In the genomic region with DNA sequence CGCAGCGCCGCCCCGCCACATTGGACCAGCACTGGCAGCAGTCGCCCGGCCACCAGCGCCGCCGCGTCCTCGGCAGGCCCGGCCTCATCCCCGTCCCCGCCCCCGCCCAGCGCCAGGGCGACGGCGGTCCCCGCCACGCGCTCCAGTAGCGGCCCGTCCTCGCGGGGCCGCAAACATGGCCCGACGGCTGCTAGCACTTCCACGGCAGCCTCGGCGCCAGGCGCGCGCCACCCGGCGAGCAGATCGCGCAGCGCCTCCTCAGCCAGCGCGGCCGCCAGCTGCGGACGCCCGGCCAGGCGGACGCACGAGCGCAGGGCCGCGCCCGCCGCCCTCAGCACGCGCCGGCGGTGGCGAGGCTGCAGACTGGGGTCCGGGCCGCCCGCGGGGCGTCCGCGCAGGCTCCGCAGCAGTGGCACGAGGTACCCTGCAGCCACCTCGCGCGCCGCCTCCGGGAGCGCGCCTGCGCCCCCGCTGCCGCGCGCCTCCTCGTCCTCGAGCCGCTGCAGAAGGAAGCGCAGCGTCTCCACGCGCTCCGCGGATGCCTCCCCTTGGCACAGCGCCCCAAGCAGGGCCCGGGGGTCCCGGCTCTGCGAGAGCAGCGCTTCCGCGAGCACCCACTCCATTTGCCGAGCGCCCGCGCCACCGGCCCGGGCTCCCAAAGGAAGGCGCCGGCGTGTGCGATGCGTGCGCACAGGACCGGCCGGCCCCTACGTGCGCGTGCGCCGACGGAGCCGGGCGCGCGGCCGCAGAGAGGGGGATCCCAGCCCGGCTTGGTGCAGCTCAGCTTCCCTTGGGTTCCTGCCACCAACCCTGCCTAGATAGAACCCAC, we compare ENCODE assay signal across 8 cellular contexts. TPM values are rescaled to one million over a fixed set of nuclear protein-coding genes. Genes with fewer than 3 reads are reported as not detected.
A peak's percentile ranks its signal among the peaks of the same experiment; 100 is the strongest.
DNase-seq lines count a peak whose midpoint lies in the region; ATAC-seq and TF ChIP-seq lines count a peak whose summit lies in the region.

A gene with protein sequence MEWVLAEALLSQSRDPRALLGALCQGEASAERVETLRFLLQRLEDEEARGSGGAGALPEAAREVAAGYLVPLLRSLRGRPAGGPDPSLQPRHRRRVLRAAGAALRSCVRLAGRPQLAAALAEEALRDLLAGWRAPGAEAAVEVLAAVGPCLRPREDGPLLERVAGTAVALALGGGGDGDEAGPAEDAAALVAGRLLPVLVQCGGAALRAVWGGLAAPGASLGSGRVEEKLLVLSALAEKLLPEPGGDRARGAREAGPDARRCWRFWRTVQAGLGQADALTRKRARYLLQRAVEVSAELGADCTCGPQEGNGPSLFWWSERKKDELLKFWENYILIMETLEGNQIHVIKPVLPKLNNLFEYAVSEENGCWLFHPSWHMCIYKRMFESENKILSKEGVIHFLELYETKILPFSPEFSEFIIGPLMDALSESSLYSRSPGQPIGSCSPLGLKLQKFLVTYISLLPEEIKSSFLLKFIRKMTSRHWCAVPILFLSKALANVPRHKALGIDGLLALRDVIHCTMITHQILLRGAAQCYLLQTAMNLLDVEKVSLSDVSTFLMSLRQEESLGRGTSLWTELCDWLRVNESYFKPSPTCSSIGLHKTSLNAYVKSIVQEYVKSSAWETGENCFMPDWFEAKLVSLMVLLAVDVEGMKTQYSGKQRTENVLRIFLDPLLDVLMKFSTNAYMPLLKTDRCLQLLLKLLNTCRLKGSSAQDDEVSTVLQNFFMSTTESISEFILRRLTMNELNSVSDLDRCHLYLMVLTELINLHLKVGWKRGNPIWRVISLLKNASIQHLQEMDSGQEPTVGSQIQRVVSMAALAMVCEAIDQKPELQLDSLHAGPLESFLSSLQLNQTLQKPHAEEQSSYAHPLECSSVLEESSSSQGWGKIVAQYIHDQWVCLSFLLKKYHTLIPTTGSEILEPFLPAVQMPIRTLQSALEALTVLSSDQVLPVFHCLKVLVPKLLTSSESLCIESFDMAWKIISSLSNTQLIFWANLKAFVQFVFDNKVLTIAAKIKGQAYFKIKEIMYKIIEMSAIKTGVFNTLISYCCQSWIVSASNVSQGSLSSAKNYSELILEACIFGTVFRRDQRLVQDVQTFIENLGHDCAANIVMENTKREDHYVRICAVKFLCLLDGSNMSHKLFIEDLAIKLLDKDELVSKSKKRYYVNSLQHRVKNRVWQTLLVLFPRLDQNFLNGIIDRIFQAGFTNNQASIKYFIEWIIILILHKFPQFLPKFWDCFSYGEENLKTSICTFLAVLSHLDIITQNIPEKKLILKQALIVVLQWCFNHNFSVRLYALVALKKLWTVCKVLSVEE (N-terminal part only) (minus strand): TSS at position 699 of the 829 bp plus-strand sequence. CDS start 76 bp downstream, at position 623.

- peak within 1 kb of the TSS; percentile 91 for H3K4me3 ChIP-seq in DOHH2 (ENCODE audit: low read length)

- H3F3A ChIP-seq in DOHH2 (ENCODE audit: control insufficient read depth, insufficient read depth) = 0 out of 2 replicates have a peak, but pooled peaks cover 3% of the 10 kb centered on the region

- peaks cover 43% of the 10 kb centered on the region for H3K79me2 ChIP-seq in DOHH2 (ENCODE audit: control insufficient read depth, low read length)

- H3K27ac Mint-ChIP-seq in activated T-helper 17 cell treated with anti-CD3 and anti-CD28 coated beads, Interleukin-2, amount 50 U/mL, for 72 hours = no peak within 1 kb of the TSS
- H3K27ac Mint-ChIP-seq in nephron = peak within 1 kb of the TSS in 2 of 3 experiments; percentile 10 to 77
- H3K27ac Mint-ChIP-seq in stimulated activated naive CD8-positive, alpha-beta T cell treated with anti-CD3 and anti-CD28 coated beads, Interleukin-15, Interleukin-2, amounts not matched to agents 100 ng/mL and 50 ng/mL, for 24 hours = peak within 1 kb of the TSS; percentile 73

- H3K9me2 ChIP-seq in DOHH2 (replicated peaks; ENCODE audit: control insufficient read depth, low read length) = no peaks in the 10 kb centered on the region

- H3K27me3 ChIP-seq in DOHH2 (ENCODE audit: control insufficient read depth, low read length) = peaks cover 6% of the 10 kb centered on the region; the same call in 1 of the 2 replicates

- peak within 1 kb of the TSS; percentile 47; the same call in 1 of the 2 replicates for H3K27ac ChIP-seq in DOHH2 (ENCODE audit: low read depth, low read length)

- peak; percentile 87 for DNase-seq in KBM-7
- peak; percentile 76 for DNase-seq in RKO (ENCODE audit: low spot score)
- peak; percentile 56 for DNase-seq in fibroblast of peridontal ligament (ENCODE audit: extremely low read depth)

- H3K4me1 ChIP-seq in DOHH2 (ENCODE audit: control insufficient read depth, low read length) = peaks cover 54% of the 10 kb centered on the region

- H3K9me3 Mint-ChIP-seq in activated T-helper 17 cell treated with anti-CD3 and anti-CD28 coated beads, Interleukin-2, amount 50 U/mL, for 72 hours = no peaks in the 10 kb centered on the region
- no peaks in the 10 kb centered on the region for H3K9me3 Mint-ChIP-seq in nephron
- H3K9me3 Mint-ChIP-seq in stimulated activated naive CD8-positive, alpha-beta T cell treated with anti-CD3 and anti-CD28 coated beads, Interleukin-15, Interleukin-2, amounts not matched to agents 100 ng/mL and 50 ng/mL, for 24 hours = no peaks in the 10 kb centered on the region

- in situ Hi-C loops in KBM-7 (cut with MboI; ENCODE audit: low pct_unique_long_range_greater_than_20kb, low sequenced_read_pairs) = no loop called here

- peak within 1 kb of the TSS; percentile 84 for H3K4me3 Mint-ChIP-seq in activated T-helper 17 cell treated with anti-CD3 and anti-CD28 coated beads, Interleukin-2, amount 50 U/mL, for 72 hours
- peak within 1 kb of the TSS; percentile 82 to 94 (median 89) for H3K4me3 Mint-ChIP-seq in nephron
- H3K4me3 Mint-ChIP-seq in stimulated activated naive CD8-positive, alpha-beta T cell treated with anti-CD3 and anti-CD28 coated beads, Interleukin-15, Interleukin-2, amounts not matched to agents 100 ng/mL and 50 ng/mL, for 24 hours = peak within 1 kb of the TSS; percentile 92

- H3K4me1 Mint-ChIP-seq in activated T-helper 17 cell treated with anti-CD3 and anti-CD28 coated beads, Interleukin-2, amount 50 U/mL, for 72 hours = peaks cover 11% of the 10 kb centered on the region
- peaks cover 22% of the 10 kb centered on the region for H3K4me1 Mint-ChIP-seq in nephron
- H3K4me1 Mint-ChIP-seq in stimulated activated naive CD8-positive, alpha-beta T cell treated with anti-CD3 and anti-CD28 coated beads, Interleukin-15, Interleukin-2, amounts not matched to agents 100 ng/mL and 50 ng/mL, for 24 hours (ENCODE audit: low read depth) = peaks cover 62% of the 10 kb centered on the region

- H4K20me1 ChIP-seq in DOHH2 (ENCODE audit: control insufficient read depth, insufficient read depth, low read depth, low read length) = peaks cover 11% of the 10 kb centered on the region; the same call in 1 of the 2 replicates

- no peak for TF ChIP-seq CTCF in DOHH2 (IDR thresholded peaks at IDR 0.05; ENCODE audit: low read depth, low read length, poor library complexity, severe bottlenecking)
- TF ChIP-seq CTCF in nephron (IDR thresholded peaks at IDR 0.05; ENCODE audit: unreplicated experiment in 3 of 3) = no peak

- H3K36me3 ChIP-seq in DOHH2 (ENCODE audit: control insufficient read depth, low read length) = peaks cover 7% of the 10 kb centered on the region

- peaks cover 19% of the 10 kb centered on the region for H3K27me3 Mint-ChIP-seq in activated T-helper 17 cell treated with anti-CD3 and anti-CD28 coated beads, Interleukin-2, amount 50 U/mL, for 72 hours
- peaks cover 21% of the 10 kb centered on the region for H3K27me3 Mint-ChIP-seq in nephron (ENCODE audit: low read depth)
- H3K27me3 Mint-ChIP-seq in stimulated activated naive CD8-positive, alpha-beta T cell treated with anti-CD3 and anti-CD28 coated beads, Interleukin-15, Interleukin-2, amounts not matched to agents 100 ng/mL and 50 ng/mL, for 24 hours = peaks cover 15% of the 10 kb centered on the region

- ATAC-seq in GM21717 (IDR thresholded peaks at IDR 0.05; ENCODE audit: unreplicated experiment) = peak; percentile 72
- peak; percentile 73 for ATAC-seq in activated T-helper 17 cell treated with anti-CD3 and anti-CD28 coated beads, Interleukin-2, amount 50 U/mL, for 72 hours (replicated peaks)

- H3K9me3 ChIP-seq in DOHH2 (ENCODE audit: control insufficient read depth, insufficient read depth, low read length) = no peaks in the 10 kb centered on the region

- H3K36me3 Mint-ChIP-seq in activated T-helper 17 cell treated with anti-CD3 and anti-CD28 coated beads, Interleukin-2, amount 50 U/mL, for 72 hours (ENCODE audit: low read depth) = no peaks in the 10 kb centered on the region
- H3K36me3 Mint-ChIP-seq in nephron (ENCODE audit: low read depth) = no peaks in the 10 kb centered on the region
- peaks cover 11% of the 10 kb centered on the region for H3K36me3 Mint-ChIP-seq in stimulated activated naive CD8-positive, alpha-beta T cell treated with anti-CD3 and anti-CD28 coated beads, Interleukin-15, Interleukin-2, amounts not matched to agents 100 ng/mL and 50 ng/mL, for 24 hours (ENCODE audit: low read depth)

- H3K4me2 ChIP-seq in DOHH2 (ENCODE audit: low read length) = peak within 1 kb of the TSS; percentile 86

RNA-seq across cellular contexts. Expression of the gene that starts here (rescaled TPM):
- 10 to 100 TPM; 20.7 to 22.2 TPM for total RNA-seq in activated T-helper 17 cell treated with anti-CD3 and anti-CD28 coated beads, Interleukin-2, amount 50 U/mL, for 72 hours

Comparison
In these comparisons a context has a peak if more than half of its experiments do, and no peak if none do; other contexts are left out.
1. Peak in every context shown above with its lines: DNase-seq, ATAC-seq, H3K4me3 ChIP-seq and H3K27ac ChIP-seq.